2 cellular contexts compared by ENCODE assay signal in genomic region chr10:28578454-28578853, GRCh38.
TF ChIP-seq lines count a peak whose summit lies in the region.

No MANE protein-coding gene starts in this region.

TF ChIP-seq in GM23338, 12 proteins besides CTCF, POLR2A, EP300 and RAD21:
- TF ChIP-seq STAT1 (IDR thresholded peaks at IDR 0.05; ENCODE audit: unreplicated experiment), result no peak

TF ChIP-seq in K562, 482 proteins besides CTCF, POLR2A, EP300 and RAD21:
- TF ChIP-seq ZNF316 (IDR thresholded peaks at IDR 0.05) (peak; percentile 90), E2F3 (CRISPR knock-in tag; IDR thresholded peaks at IDR 0.05) (no peak), C11orf30 (IDR thresholded peaks at IDR 0.05; ENCODE audit: low read depth) (peak; percentile 81), MAFF (IDR thresholded peaks at IDR 0.05; ENCODE audit: low read length) (peak; percentile 34; the same call in 1 of the 2 replicates), SUPT5H (IDR thresholded peaks at IDR 0.05) (no peak), DIDO1 (tag; IDR thresholded peaks at IDR 0.05; ENCODE audit: low read depth) (no peak), MAFG (tag; conservative IDR thresholded peaks at IDR 0.05) (peak; percentile 65)
